In genomic region chr7:25223206-25223605, GRCh38 we compare ENCODE assay signal across 30 cellular contexts. TPM values are rescaled to one million over a fixed set of nuclear protein-coding genes. Genes with fewer than 3 reads are reported as not detected.
"Had no signal": no experiment of that assay in that cellular context is flagged by ENCODE, and none has a peak within 500 bp of the region (broad histone marks: within the 10 kb centered on the region; RNA-seq: fewer than 3 reads in every experiment).

No MANE protein-coding gene starts in this region.

- H3K36me3 ChIP-seq: heart right ventricle, left ventricle myocardium inferior, pancreas, prostate gland, spleen, stomach, thyroid gland, transverse colon, upper lobe of left lung had no signal

- H3K4me1 ChIP-seq: heart right ventricle, left ventricle myocardium inferior, pancreas, prostate gland, spleen, stomach, testis, thyroid gland, upper lobe of left lung had no signal

- H3K27ac ChIP-seq: heart right ventricle, hepatocyte, left ventricle myocardium inferior, pancreas, prostate gland, spleen, stomach, testis, thyroid gland, transverse colon, upper lobe of left lung had no signal

- DNase-seq: heart right ventricle; islet precursor cell; left ventricle myocardium inferior; mesendoderm; naive thymus-derived CD4-positive, alpha-beta T cell; nucleus accumbens; pancreas; posterior cingulate gyrus; retina; right cardiac atrium; small intestine; spleen; stimulated activated CD4-positive, alpha-beta T cell treated with anti-CD3 and anti-CD28 coated beads, Interleukin-4, amount 100 ng/mL, for 24 hours; stimulated activated naive CD4-positive, alpha-beta T cell treated with Interleukin-2 at 50 U/mL for 16 hours; stomach; testis; thyroid gland; transverse colon had no signal

- H3K27me3 ChIP-seq: hepatocyte, pancreas, testis, thyroid gland, transverse colon, upper lobe of left lung had no signal

- ATAC-seq: heart right ventricle; naive thymus-derived CD4-positive, alpha-beta T cell; pancreas; right cardiac atrium; sciatic nerve; stimulated activated memory B cell treated with anti-CD40 and anti-IgM and Interleukin-4, amounts not matched to agents 10 μg/mL and 1 μg/mL and 100 μg/mL, for 72 hours had no signal

- H3K9me3 ChIP-seq: heart right ventricle, left ventricle myocardium inferior, pancreas, prostate gland, spleen, stomach, testis, thyroid gland, transverse colon, upper lobe of left lung had no signal

- H3K4me3 ChIP-seq: heart right ventricle, hepatocyte, left ventricle myocardium inferior, lung, pancreas, prostate gland, spleen, stomach, testis, thyroid gland, transverse colon, upper lobe of left lung had no signal

RNA-seq across cellular contexts. Expression of gene NPVF, which starts 5.1 kb away (rescaled TPM):
- total RNA-seq: heart right ventricle; hepatocyte; kidney epithelial cell; left ventricle myocardium inferior; lower leg skin; lung; mesothelial cell of epicardium; mononuclear cell; naive thymus-derived CD4-positive, alpha-beta T cell; neural crest cell; osteoblast; pancreas; prostate gland; right cardiac atrium; sciatic nerve; spleen; stomach; testis; thyroid gland; transverse colon; upper lobe of left lung had no signal
- polyA plus RNA-seq: heart right ventricle; hepatocyte; lung; naive thymus-derived CD4-positive, alpha-beta T cell; pancreas; right cardiac atrium; small intestine; spleen; stomach had no signal
